In genomic region chr20:43331911-43332310, GRCh38 we compare ENCODE assay signal across 17 cellular contexts.
DNase-seq lines count a peak whose midpoint lies in the region; ATAC-seq and TF ChIP-seq lines count a peak whose summit lies in the region.
"Had no signal": no experiment of that assay in that cellular context is flagged by ENCODE, and none has a peak within 500 bp of the region (broad histone marks: within the 10 kb centered on the region; RNA-seq: fewer than 3 reads in every experiment).

No MANE protein-coding gene starts in this region.

- no peak for TF ChIP-seq POLR2A in heart left ventricle (IDR thresholded peaks at IDR 0.05)
- TF ChIP-seq POLR2A in transverse colon (IDR thresholded peaks at IDR 0.05) = no peak
- TF ChIP-seq POLR2A in GM18505 (IDR thresholded peaks at IDR 0.05; ENCODE audit: borderline replicate concordance, extremely low read depth, insufficient read depth, insufficient read length) = no peak

- no peaks in the 10 kb centered on the region for H3K4me1 ChIP-seq in heart left ventricle
- H3K4me1 ChIP-seq in transverse colon = no peaks in the 10 kb centered on the region

- TF ChIP-seq CTCF in heart left ventricle (IDR thresholded peaks at IDR 0.05) = no peak
- TF ChIP-seq CTCF in transverse colon (IDR thresholded peaks at IDR 0.05) = no peak

- H3K36me3 ChIP-seq in MG63 (no peaks in the 10 kb centered on the region), heart left ventricle (no peaks in the 10 kb centered on the region), transverse colon (no peaks in the 10 kb centered on the region)

- H3K27ac ChIP-seq in heart left ventricle = no peak overlapping the region
- no peak overlapping the region for H3K27ac ChIP-seq in transverse colon
- H3K27ac ChIP-seq: C4-2B had no signal

- H3K27me3 ChIP-seq in MG63 (peaks cover 2% of the 10 kb centered on the region; the same call in 1 of the 2 replicates), heart left ventricle (no peaks in the 10 kb centered on the region), transverse colon (no peaks in the 10 kb centered on the region)

- DNase-seq in MG63 (peak; percentile 13), heart left ventricle (peak in 4 of 5 donors; percentile 10 to 43 (median 34)), mucosa of gallbladder (ENCODE audit: low spot score) (peak; percentile 46), transverse colon (peak; percentile 8), NCI-H1092 treated with DMSO at 0.1 percent for 48 hours (lab: John Stamatoyannopoulos, UW) (no peak)
- DNase-seq: DMS79, IMR-90, NCI-H1048, NCI-H1436 treated with DMSO at 0.1 percent for 48 hours, NCI-H2029, NCI-H2171, NCI-H446, NCI-H69 had no signal

- peak in 1 of 4 donors; percentile 63 for ATAC-seq in heart left ventricle
- ATAC-seq in HG02678 (IDR thresholded peaks at IDR 0.05; ENCODE audit: unreplicated experiment) = no peak
- ATAC-seq in GM18505 (IDR thresholded peaks at IDR 0.05; ENCODE audit: unreplicated experiment) = no peak
- ATAC-seq: Panc1 had no signal

- intact Hi-C loops in heart left ventricle (cut with DNase I) (no loop called here), transverse colon (cut with DNase I; ENCODE audit: low total_unique reads) (no loop called here)

- H3K9me3 ChIP-seq in MG63 (peaks cover 6% of the 10 kb centered on the region), heart left ventricle (peaks cover 0 to 26% (median 17%) of the 10 kb centered on the region in 12 donors), transverse colon (peaks cover 6 to 9% of the 10 kb centered on the region in 2 donors)

- 62 to 71% (median 67%) methylated on average over 13 of the region's 13 CpGs for WGBS in heart left ventricle, 4 donors
- 62 to 72% methylated on average over 4 to 13 of the region's 13 CpGs for WGBS in transverse colon (ENCODE audit: low coverage in 1 of 2), 2 donors

- no peak for TF ChIP-seq EP300 in transverse colon (IDR thresholded peaks at IDR 0.05; ENCODE audit: low read depth)

- in situ Hi-C loops in transverse colon (cut with MboI; ENCODE audit: low pct_ligation_motif_present in 1 of 4, low pct_unique_long_range_greater_than_20kb in 1 of 4, low sequenced_read_pairs in 3 of 4) = no loop called here

- H3K4me3 ChIP-seq in MG63 (no peak overlapping the region), heart left ventricle (no peak overlapping the region), transverse colon (no peak overlapping the region)
